23 cellular contexts compared by ENCODE assay signal in genomic region chr7:66503036-66503370, GRCh38.
"Had no signal": no experiment of that assay in that cellular context is flagged by ENCODE, and none has a peak within 500 bp of the region (broad histone marks: within the 10 kb centered on the region; RNA-seq: fewer than 3 reads in every experiment).

No MANE protein-coding gene starts in this region.

- H3K9me3 ChIP-seq: esophagus muscularis mucosa, gastroesophageal sphincter, heart left ventricle, left lung, lower lobe of right lung, pancreas, suprapubic skin, transverse colon, vagina had no signal

- H3K4me1 ChIP-seq: foreskin keratinocyte had no signal

- FAIRE-seq: endothelial cell of umbilical vein, kidney, pancreas had no signal

- H3K36me3 ChIP-seq: esophagus muscularis mucosa, gastroesophageal sphincter, heart left ventricle, left lung, lower lobe of right lung, pancreas, suprapubic skin, transverse colon, vagina had no signal

- H2AFZ ChIP-seq: hepatocyte had no signal

- DNase-seq: effector CD8-positive, alpha-beta T cell; foreskin keratinocyte; left cardiac atrium; left lung; lower lobe of right lung; natural killer cell; occipital lobe; stimulated activated CD4-positive, alpha-beta T cell treated with anti-CD3 and anti-CD28 coated beads, Interleukin-15, amount 100 ng/mL, for 24 hours; stimulated activated CD4-positive, alpha-beta T cell treated with anti-CD3 and anti-CD28 coated beads, Interleukin-2, amount 100 ng/mL, for 48 hours; stimulated activated naive CD4-positive, alpha-beta T cell; stimulated activated naive CD8-positive, alpha-beta T cell treated with anti-CD3 and anti-CD28 coated beads, Interleukin-15, amount 100 ng/mL, for 72 hours; transverse colon had no signal

- H3K27me3 ChIP-seq: hepatocyte, pancreas, vagina had no signal

- H3K4me3 ChIP-seq: dorsolateral prefrontal cortex, esophagus muscularis mucosa, gastroesophageal sphincter, heart left ventricle, hepatocyte, left lung, lower lobe of right lung, pancreas, skin epidermis, suprapubic skin, transverse colon, vagina had no signal

- H3K79me2 ChIP-seq: hepatocyte had no signal

- H3K27ac ChIP-seq: dorsolateral prefrontal cortex, esophagus muscularis mucosa, foreskin keratinocyte, gastroesophageal sphincter, heart left ventricle, hepatocyte, left lung, lower lobe of right lung, pancreas, skin epidermis, suprapubic skin, transverse colon, vagina had no signal

- ATAC-seq: gastroesophageal sphincter, left cardiac atrium, left lung had no signal

- H3K4me2 ChIP-seq: hepatocyte had no signal
